7 cellular contexts compared by ENCODE assay signal in the genomic region with DNA sequence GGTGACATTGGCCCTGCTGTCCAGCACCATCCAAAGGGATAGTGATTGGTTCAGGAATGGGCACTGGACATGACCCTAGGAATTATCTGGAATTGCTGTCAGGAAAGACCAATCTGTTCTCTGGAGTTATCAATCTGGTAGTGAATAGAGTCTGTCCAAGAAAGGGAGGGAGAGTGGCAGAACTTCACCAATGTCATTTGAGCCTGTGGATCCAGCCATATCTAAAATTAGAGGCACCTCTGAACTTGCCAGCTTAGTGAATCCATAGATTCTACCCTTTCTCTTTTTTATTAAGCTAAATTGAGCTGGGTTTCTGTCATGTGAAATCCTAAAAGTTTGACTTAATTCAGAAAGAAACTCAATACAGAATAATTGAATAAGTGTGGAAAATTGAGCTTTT.
"Had no signal": no experiment of that assay in that cellular context is flagged by ENCODE, and none has a peak within 500 bp of the region (broad histone marks: within the 10 kb centered on the region; RNA-seq: fewer than 3 reads in every experiment).

No MANE protein-coding gene starts in this region.

- H3K9me3 ChIP-seq: HAP-1 had no signal

- DNase-seq: HFFc6 had no signal

- H3K27me3 Mint-ChIP-seq: IgD-negative memory B cell had no signal

- H3K4me3 Mint-ChIP-seq: GM23338, HFFc6, IgD-negative memory B cell had no signal

- H3K36me3 ChIP-seq: HAP-1 had no signal

- H2AFZ ChIP-seq: GM23338 had no signal

- H3K4me1 Mint-ChIP-seq: IgD-negative memory B cell had no signal

- H3K9me3 Mint-ChIP-seq: GM23338, HFFc6 had no signal

- H3K27ac ChIP-seq: HL-60 had no signal

- ATAC-seq: GM23338, HCT116, HepG2 had no signal

- H3K27ac Mint-ChIP-seq: GM23338, HFFc6, IgD-negative memory B cell had no signal

- H3K4me1 ChIP-seq: HAP-1 had no signal

- H3K4me2 ChIP-seq: GM23338 had no signal

- H3K4me3 ChIP-seq: GM23338, HAP-1 had no signal

- H3K36me3 Mint-ChIP-seq: IgD-negative memory B cell had no signal
